In genomic region chr7:140062118-140062527, GRCh38 we compare ENCODE assay signal across 1 cellular context.
TF ChIP-seq lines count a peak whose summit lies in the region.

No MANE protein-coding gene starts in this region.

TF ChIP-seq in GM23338, 12 proteins besides CTCF, POLR2A, EP300 and RAD21 (continued from another document):
- TF ChIP-seq REST (IDR thresholded peaks at IDR 0.05; ENCODE audit: unreplicated experiment) (no peak), POLR2AphosphoS5 (IDR thresholded peaks at IDR 0.05; ENCODE audit: low read depth) (no peak)
